ENCODE assay signal across 1 cellular context in the genomic region with DNA sequence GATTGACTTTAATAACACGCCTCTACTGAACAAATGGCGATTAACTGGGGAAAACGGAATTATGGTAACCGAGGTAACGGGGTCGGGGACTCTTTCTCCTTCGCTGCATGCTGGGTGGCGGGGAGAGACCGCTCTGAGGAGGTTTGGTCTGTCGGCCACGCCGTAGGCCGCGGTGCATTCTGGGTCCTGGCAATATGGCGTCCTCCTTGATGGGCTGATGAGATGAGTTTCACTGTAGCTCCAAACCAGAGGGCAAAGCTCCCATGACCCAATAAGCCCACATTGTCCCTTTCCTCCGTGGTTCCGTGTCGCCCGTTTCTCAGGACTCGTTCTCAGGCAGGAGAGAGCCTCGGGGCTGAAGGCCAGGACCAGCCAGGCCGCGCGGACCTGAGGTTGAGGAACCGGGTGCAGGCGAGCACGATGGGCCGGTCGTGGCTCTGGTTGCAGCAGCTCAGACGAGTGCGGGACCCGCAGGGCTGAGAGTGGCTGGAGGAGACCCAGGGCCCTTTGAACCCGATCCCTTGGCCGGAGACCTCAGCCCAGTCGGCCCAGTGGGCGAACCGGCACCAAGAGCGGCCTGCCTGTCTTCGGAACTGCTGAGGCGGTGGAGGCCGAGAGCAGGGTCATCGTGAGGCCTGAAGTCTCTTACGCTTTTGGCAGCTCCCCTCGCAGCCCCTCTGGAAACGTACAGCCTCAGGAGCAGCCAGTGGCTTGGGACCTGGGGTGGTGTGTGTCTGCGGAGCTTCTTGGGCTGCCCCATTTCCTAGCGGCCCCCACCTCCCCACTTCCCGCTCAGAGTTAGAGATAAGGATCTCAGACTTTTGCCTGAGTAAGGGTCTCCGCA.
TF ChIP-seq lines count a peak whose summit lies in the region.

A gene with protein sequence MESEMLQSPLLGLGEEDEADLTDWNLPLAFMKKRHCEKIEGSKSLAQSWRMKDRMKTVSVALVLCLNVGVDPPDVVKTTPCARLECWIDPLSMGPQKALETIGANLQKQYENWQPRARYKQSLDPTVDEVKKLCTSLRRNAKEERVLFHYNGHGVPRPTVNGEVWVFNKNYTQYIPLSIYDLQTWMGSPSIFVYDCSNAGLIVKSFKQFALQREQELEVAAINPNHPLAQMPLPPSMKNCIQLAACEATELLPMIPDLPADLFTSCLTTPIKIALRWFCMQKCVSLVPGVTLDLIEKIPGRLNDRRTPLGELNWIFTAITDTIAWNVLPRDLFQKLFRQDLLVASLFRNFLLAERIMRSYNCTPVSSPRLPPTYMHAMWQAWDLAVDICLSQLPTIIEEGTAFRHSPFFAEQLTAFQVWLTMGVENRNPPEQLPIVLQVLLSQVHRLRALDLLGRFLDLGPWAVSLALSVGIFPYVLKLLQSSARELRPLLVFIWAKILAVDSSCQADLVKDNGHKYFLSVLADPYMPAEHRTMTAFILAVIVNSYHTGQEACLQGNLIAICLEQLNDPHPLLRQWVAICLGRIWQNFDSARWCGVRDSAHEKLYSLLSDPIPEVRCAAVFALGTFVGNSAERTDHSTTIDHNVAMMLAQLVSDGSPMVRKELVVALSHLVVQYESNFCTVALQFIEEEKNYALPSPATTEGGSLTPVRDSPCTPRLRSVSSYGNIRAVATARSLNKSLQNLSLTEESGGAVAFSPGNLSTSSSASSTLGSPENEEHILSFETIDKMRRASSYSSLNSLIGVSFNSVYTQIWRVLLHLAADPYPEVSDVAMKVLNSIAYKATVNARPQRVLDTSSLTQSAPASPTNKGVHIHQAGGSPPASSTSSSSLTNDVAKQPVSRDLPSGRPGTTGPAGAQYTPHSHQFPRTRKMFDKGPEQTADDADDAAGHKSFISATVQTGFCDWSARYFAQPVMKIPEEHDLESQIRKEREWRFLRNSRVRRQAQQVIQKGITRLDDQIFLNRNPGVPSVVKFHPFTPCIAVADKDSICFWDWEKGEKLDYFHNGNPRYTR (N-terminal part only) (plus strand): TSS at position 184 of the 844 bp plus-strand sequence. CDS start 792 bp downstream, outside the sequence.

TF ChIP-seq in HepG2, 621 proteins besides CTCF, POLR2A, EP300 and RAD21 (continued from another document and continues in another):
- TF ChIP-seq ZNF749 (CRISPR knock-in tag; IDR thresholded peaks at IDR 0.05; ENCODE audit: borderline replicate concordance), result peak; percentile 77; the same call in 1 of the 2 replicates
- no peak for TF ChIP-seq ZNF20 (CRISPR knock-in tag; IDR thresholded peaks at IDR 0.05)
- TF ChIP-seq, protein P1, sequence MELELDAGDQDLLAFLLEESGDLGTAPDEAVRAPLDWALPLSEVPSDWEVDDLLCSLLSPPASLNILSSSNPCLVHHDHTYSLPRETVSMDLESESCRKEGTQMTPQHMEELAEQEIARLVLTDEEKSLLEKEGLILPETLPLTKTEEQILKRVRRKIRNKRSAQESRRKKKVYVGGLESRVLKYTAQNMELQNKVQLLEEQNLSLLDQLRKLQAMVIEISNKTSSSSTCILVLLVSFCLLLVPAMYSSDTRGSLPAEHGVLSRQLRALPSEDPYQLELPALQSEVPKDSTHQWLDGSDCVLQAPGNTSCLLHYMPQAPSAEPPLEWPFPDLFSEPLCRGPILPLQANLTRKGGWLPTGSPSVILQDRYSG (CRISPR knock-in tag; IDR thresholded peaks at IDR 0.05), result 0 out of 2 replicates have a peak, but pooled peaks have one; percentile 78
- TF ChIP-seq ATF7-NPFF (CRISPR knock-in tag; IDR thresholded peaks at IDR 0.05; ENCODE audit: low read depth), result peak; percentile 92; the same call in 1 of the 2 replicates
- no peak for TF ChIP-seq JARID2 (CRISPR knock-in tag; IDR thresholded peaks at IDR 0.05; ENCODE audit: insufficient replicate concordance)
- TF ChIP-seq PHF8 (CRISPR knock-in tag; IDR thresholded peaks at IDR 0.05), result peak; percentile 99
- peak; percentile 99 for TF ChIP-seq YY1 (IDR thresholded peaks at IDR 0.05; ENCODE audit: insufficient read depth, insufficient replicate concordance, low read depth, low read length)
- no peak for TF ChIP-seq SRSF4 (IDR thresholded peaks at IDR 0.05; ENCODE audit: low read depth, low read length, poor library complexity, severe bottlenecking)
- peak; percentile 97 for TF ChIP-seq FOXC1 (CRISPR knock-in tag; IDR thresholded peaks at IDR 0.05; ENCODE audit: borderline replicate concordance)
- peak; percentile 90 for TF ChIP-seq ZNF274 (CRISPR knock-in tag; IDR thresholded peaks at IDR 0.05)
- peak; percentile 87 for TF ChIP-seq AGO2 (optimal IDR thresholded peaks at IDR 0.05; ENCODE audit: low read depth, low read length)
- TF ChIP-seq TAF15 (IDR thresholded peaks at IDR 0.05; ENCODE audit: low read depth, low read length, poor library complexity, severe bottlenecking), result no peak
- TF ChIP-seq ZNF841 (CRISPR knock-in tag; IDR thresholded peaks at IDR 0.05; ENCODE audit: borderline replicate concordance), result no peak
- peak; percentile 58; the same call in 1 of the 2 replicates for TF ChIP-seq NR2F2 (IDR thresholded peaks at IDR 0.05; ENCODE audit: borderline replicate concordance, low read depth)
- peak; percentile 97; the same call in 1 of the 2 replicates for TF ChIP-seq NRL (CRISPR knock-in tag; IDR thresholded peaks at IDR 0.05; ENCODE audit: borderline replicate concordance)
- no peak for TF ChIP-seq NFIC (IDR thresholded peaks at IDR 0.05; ENCODE audit: low read length)
- TF ChIP-seq, protein P2, sequence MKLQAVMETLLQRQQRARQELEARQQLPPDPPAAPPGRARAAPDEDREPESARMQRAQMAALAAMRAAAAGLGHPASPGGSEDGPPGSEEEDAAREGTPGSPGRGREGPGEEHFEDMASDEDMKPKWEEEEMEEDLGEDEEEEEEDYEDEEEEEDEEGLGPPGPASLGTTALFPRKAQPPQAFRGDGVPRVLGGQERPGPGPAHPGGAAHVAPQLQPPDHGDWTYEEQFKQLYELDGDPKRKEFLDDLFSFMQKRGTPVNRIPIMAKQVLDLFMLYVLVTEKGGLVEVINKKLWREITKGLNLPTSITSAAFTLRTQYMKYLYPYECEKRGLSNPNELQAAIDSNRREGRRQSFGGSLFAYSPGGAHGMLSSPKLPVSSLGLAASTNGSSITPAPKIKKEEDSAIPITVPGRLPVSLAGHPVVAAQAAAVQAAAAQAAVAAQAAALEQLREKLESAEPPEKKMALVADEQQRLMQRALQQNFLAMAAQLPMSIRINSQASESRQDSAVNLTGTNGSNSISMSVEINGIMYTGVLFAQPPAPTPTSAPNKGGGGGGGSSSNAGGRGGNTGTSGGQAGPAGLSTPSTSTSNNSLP (IDR thresholded peaks at IDR 0.05; ENCODE audit: low read depth, low read length), result no peak
- TF ChIP-seq PHF21A (CRISPR knock-in tag; IDR thresholded peaks at IDR 0.05), result peak; percentile 54; the same call in 1 of the 2 replicates
- TF ChIP-seq, protein P3, sequence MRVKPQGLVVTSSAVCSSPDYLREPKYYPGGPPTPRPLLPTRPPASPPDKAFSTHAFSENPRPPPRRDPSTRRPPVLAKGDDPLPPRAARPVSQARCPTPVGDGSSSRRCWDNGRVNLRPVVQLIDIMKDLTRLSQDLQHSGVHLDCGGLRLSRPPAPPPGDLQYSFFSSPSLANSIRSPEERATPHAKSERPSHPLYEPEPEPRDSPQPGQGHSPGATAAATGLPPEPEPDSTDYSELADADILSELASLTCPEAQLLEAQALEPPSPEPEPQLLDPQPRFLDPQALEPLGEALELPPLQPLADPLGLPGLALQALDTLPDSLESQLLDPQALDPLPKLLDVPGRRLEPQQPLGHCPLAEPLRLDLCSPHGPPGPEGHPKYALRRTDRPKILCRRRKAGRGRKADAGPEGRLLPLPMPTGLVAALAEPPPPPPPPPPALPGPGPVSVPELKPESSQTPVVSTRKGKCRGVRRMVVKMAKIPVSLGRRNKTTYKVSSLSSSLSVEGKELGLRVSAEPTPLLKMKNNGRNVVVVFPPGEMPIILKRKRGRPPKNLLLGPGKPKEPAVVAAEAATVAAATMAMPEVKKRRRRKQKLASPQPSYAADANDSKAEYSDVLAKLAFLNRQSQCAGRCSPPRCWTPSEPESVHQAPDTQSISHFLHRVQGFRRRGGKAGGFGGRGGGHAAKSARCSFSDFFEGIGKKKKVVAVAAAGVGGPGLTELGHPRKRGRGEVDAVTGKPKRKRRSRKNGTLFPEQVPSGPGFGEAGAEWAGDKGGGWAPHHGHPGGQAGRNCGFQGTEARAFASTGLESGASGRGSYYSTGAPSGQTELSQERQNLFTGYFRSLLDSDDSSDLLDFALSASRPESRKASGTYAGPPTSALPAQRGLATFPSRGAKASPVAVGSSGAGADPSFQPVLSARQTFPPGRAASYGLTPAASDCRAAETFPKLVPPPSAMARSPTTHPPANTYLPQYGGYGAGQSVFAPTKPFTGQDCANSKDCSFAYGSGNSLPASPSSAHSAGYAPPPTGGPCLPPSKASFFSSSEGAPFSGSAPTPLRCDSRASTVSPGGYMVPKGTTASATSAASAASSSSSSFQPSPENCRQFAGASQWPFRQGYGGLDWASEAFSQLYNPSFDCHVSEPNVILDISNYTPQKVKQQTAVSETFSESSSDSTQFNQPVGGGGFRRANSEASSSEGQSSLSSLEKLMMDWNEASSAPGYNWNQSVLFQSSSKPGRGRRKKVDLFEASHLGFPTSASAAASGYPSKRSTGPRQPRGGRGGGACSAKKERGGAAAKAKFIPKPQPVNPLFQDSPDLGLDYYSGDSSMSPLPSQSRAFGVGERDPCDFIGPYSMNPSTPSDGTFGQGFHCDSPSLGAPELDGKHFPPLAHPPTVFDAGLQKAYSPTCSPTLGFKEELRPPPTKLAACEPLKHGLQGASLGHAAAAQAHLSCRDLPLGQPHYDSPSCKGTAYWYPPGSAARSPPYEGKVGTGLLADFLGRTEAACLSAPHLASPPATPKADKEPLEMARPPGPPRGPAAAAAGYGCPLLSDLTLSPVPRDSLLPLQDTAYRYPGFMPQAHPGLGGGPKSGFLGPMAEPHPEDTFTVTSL (CRISPR knock-in tag; IDR thresholded peaks at IDR 0.05; ENCODE audit: borderline replicate concordance), result peak; percentile 54; the same call in 1 of the 2 replicates
- TF ChIP-seq FOXM1 (CRISPR knock-in tag; IDR thresholded peaks at IDR 0.05), result no peak; the same call in 1 of the 2 replicates
- TF ChIP-seq, protein P4, sequence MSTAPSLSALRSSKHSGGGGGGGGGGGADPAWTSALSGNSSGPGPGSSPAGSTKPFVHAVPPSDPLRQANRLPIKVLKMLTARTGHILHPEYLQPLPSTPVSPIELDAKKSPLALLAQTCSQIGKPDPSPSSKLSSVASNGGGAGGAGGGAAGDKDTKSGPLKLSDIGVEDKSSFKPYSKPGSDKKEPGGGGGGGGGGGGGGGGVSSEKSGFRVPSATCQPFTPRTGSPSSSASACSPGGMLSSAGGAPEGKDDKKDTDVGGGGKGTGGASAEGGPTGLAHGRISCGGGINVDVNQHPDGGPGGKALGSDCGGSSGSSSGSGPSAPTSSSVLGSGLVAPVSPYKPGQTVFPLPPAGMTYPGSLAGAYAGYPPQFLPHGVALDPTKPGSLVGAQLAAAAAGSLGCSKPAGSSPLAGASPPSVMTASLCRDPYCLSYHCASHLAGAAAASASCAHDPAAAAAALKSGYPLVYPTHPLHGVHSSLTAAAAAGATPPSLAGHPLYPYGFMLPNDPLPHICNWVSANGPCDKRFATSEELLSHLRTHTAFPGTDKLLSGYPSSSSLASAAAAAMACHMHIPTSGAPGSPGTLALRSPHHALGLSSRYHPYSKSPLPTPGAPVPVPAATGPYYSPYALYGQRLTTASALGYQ (CRISPR knock-in tag; IDR thresholded peaks at IDR 0.05), result peak; percentile 86
- TF ChIP-seq, protein P5, sequence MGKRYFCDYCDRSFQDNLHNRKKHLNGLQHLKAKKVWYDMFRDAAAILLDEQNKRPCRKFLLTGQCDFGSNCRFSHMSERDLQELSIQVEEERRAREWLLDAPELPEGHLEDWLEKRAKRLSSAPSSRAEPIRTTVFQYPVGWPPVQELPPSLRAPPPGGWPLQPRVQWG (CRISPR knock-in tag; IDR thresholded peaks at IDR 0.05; ENCODE audit: borderline replicate concordance, low read depth), result no peak
- peak; percentile 93; the same call in 1 of the 2 replicates for TF ChIP-seq ZNF598 (CRISPR knock-in tag; IDR thresholded peaks at IDR 0.05; ENCODE audit: borderline replicate concordance)
- TF ChIP-seq MTA1 (CRISPR knock-in tag; IDR thresholded peaks at IDR 0.05; ENCODE audit: borderline replicate concordance), result peak; percentile 88; the same call in 1 of the 2 replicates
- peak; percentile 64; the same call in 1 of the 2 replicates for TF ChIP-seq FOSL2 (CRISPR knock-in tag; IDR thresholded peaks at IDR 0.05)
- TF ChIP-seq ZNF572 (CRISPR knock-in tag; IDR thresholded peaks at IDR 0.05), result peak; percentile 80
- TF ChIP-seq BHLHE40 (IDR thresholded peaks at IDR 0.05; ENCODE audit: low read length), result peak; percentile 47
- TF ChIP-seq RBFOX2 (IDR thresholded peaks at IDR 0.05; ENCODE audit: low read depth, low read length), result peak; percentile 89
- no peak for TF ChIP-seq JUNB (CRISPR knock-in tag; IDR thresholded peaks at IDR 0.05; ENCODE audit: borderline replicate concordance)
- TF ChIP-seq, protein P6, sequence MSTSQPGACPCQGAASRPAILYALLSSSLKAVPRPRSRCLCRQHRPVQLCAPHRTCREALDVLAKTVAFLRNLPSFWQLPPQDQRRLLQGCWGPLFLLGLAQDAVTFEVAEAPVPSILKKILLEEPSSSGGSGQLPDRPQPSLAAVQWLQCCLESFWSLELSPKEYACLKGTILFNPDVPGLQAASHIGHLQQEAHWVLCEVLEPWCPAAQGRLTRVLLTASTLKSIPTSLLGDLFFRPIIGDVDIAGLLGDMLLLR (CRISPR knock-in tag; IDR thresholded peaks at IDR 0.05), result peak; percentile 89
- TF ChIP-seq, protein P7, sequence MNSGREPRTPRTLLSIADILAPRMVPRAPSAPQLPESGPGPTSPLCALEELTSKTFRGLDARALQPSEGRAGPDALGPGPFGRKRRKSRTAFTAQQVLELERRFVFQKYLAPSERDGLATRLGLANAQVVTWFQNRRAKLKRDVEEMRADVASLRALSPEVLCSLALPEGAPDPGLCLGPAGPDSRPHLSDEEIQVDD (CRISPR knock-in tag; IDR thresholded peaks at IDR 0.05; ENCODE audit: borderline replicate concordance), result peak; percentile 57; the same call in 1 of the 2 replicates
- peak; percentile 93 for TF ChIP-seq ZNF556 (CRISPR knock-in tag; IDR thresholded peaks at IDR 0.05; ENCODE audit: borderline replicate concordance)
- TF ChIP-seq, protein P8, sequence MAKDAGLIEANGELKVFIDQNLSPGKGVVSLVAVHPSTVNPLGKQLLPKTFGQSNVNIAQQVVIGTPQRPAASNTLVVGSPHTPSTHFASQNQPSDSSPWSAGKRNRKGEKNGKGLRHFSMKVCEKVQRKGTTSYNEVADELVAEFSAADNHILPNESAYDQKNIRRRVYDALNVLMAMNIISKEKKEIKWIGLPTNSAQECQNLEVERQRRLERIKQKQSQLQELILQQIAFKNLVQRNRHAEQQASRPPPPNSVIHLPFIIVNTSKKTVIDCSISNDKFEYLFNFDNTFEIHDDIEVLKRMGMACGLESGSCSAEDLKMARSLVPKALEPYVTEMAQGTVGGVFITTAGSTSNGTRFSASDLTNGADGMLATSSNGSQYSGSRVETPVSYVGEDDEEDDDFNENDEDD (CRISPR knock-in tag; IDR thresholded peaks at IDR 0.05; ENCODE audit: borderline replicate concordance), result peak; percentile 91; the same call in 1 of the 2 replicates
- TF ChIP-seq, protein P9, sequence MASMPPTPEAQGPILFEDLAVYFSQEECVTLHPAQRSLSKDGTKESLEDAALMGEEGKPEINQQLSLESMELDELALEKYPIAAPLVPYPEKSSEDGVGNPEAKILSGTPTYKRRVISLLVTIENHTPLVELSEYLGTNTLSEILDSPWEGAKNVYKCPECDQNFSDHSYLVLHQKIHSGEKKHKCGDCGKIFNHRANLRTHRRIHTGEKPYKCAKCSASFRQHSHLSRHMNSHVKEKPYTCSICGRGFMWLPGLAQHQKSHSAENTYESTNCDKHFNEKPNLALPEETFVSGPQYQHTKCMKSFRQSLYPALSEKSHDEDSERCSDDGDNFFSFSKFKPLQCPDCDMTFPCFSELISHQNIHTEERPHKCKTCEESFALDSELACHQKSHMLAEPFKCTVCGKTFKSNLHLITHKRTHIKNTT (CRISPR knock-in tag; IDR thresholded peaks at IDR 0.05), result peak; percentile 20; the same call in 1 of the 2 replicates
